ENCODE assay signal across 9 cellular contexts in the genomic region with DNA sequence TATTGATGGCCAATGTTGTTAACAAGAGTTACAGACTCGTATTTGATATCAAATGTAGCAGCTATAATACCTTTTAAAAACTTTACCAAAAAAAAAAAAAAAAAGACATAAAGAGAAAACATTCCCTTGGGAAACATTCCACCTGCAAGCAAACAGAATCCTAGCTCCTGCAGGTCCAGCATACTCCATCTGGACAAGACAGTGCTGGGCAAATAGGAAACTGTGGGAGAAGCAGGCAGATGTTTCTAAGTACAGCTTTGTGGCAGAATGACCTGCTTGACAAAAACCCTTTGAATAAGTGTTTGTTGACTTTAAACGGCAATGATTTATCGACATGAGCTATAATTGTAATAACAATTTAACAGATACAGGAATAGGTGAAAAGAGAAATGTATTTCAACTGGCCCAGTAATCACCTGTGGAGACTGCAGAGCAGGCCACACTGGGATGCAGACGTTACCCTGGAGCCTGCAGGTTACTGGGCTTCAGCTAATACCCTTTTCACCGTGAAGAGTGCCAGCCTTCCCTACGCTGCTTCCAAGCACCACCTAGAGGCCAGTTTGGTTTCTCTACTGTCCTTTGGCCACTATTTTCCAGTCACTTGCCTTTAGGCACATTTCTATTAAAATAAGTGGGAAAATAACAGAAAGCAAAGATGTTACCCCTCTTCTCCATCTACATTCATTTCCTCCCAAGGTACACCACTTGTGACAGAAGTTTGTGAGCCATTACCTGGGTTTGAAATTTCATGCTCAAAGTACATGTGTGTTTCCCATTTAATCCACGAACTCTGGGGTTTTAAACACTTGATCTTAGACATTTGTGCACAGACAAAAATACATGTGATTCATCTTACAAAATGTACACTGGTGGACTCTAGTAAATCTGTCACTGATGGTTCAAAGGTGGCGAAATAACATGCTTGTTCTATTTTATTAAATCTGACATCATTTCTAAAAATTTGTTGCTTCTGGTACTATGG.
DNase-seq lines count a peak whose midpoint lies in the region; ATAC-seq lines count a peak whose summit lies in the region.
"Had no signal": no experiment of that assay in that cellular context is flagged by ENCODE, and none has a peak within 500 bp of the region (broad histone marks: within the 10 kb centered on the region; RNA-seq: fewer than 3 reads in every experiment).

No MANE protein-coding gene starts in this region.

- H3K4me3 ChIP-seq in SJCRH30: no peak overlapping the region

- no peak overlapping the region for H3K4me3 Mint-ChIP-seq in central memory CD8-positive, alpha-beta T cell
- H3K4me3 Mint-ChIP-seq: T-helper 1 cell treated with Interleukin-12 subunit alpha and Interleukin-12 subunit beta and Interleukin-4 antibody, amounts not matched to agents 30 μg/mL and 1 μg/mL, for 36 hours had no signal

- no peak overlapping the region for H3K27ac ChIP-seq in SJCRH30

- peaks cover 1% of the 10 kb centered on the region for H3K4me1 Mint-ChIP-seq in central memory CD8-positive, alpha-beta T cell

- H3K27me3 Mint-ChIP-seq in central memory CD8-positive, alpha-beta T cell: no peaks in the 10 kb centered on the region

- no peaks in the 10 kb centered on the region for H3K36me3 ChIP-seq in SJCRH30

- H3K27ac Mint-ChIP-seq in central memory CD8-positive, alpha-beta T cell (ENCODE audit: low read depth): peak overlapping the region; percentile 38
- H3K27ac Mint-ChIP-seq: T-helper 1 cell treated with Interleukin-12 subunit alpha and Interleukin-12 subunit beta and Interleukin-4 antibody, amounts not matched to agents 30 μg/mL and 1 μg/mL, for 36 hours had no signal

- DNase-seq in COLO829 (ENCODE audit: low spot score) (peak; percentile 37), NAMALWA (ENCODE audit: low spot score) (peak; percentile 61), SJCRH30 (peak; percentile 16 to 58), left colon (peak in 1 of 2 donors; percentile 50)
- DNase-seq in central memory CD8-positive, alpha-beta T cell (ENCODE audit: low spot score in 2 of 2): peak in 1 of 2 donors; percentile 25
- DNase-seq in stimulated activated naive CD8-positive, alpha-beta T cell treated with anti-CD3 and anti-CD28 coated beads, Interleukin-15, Interleukin-2, amounts not matched to agents 100 U/mL and 50 U/mL, for 24 hours: peak; percentile 34

- peaks cover 7% of the 10 kb centered on the region for H3K36me3 Mint-ChIP-seq in central memory CD8-positive, alpha-beta T cell (ENCODE audit: insufficient read depth)

- no peaks in the 10 kb centered on the region for H3K4me1 ChIP-seq in SJCRH30

- intact Hi-C loops in left colon (cut with DNase I, micrococcal nuclease): loop anchor here in 1 of 2 donors (2.0 kb wide), 1 partner anchor 137 kb away; no protein-coding TSS in a partner anchor

- H3K27me3 ChIP-seq in SJCRH30: no peaks in the 10 kb centered on the region

- H3K9me3 ChIP-seq in SJCRH30 (replicated peaks): no peaks in the 10 kb centered on the region

- peak; percentile 47 for ATAC-seq in GM19395 (IDR thresholded peaks at IDR 0.05; ENCODE audit: unreplicated experiment)
- ATAC-seq in central memory CD8-positive, alpha-beta T cell (replicated peaks; ENCODE audit: extremely low read depth, poor library complexity, severe bottlenecking): no peak
- ATAC-seq in left colon: peak; percentile 97
- ATAC-seq in stimulated activated naive CD8-positive, alpha-beta T cell treated with anti-CD3 and anti-CD28 coated beads, Interleukin-15, Interleukin-2, amounts not matched to agents 100 U/mL and 50 U/mL, for 24 hours: peak; percentile 78
- no peak for ATAC-seq in GM19023 (IDR thresholded peaks at IDR 0.05; ENCODE audit: unreplicated experiment)

- peaks cover 5% of the 10 kb centered on the region for H3K9me3 Mint-ChIP-seq in central memory CD8-positive, alpha-beta T cell

Comparison
In these comparisons a context has a peak if more than half of its experiments do, and no peak if none do; other contexts are left out.
1. ATAC-seq: peak in GM19395 (single experiment), left colon (single experiment) and stimulated activated naive CD8-positive, alpha-beta T cell treated with anti-CD3 and anti-CD28 coated beads, Interleukin-15, Interleukin-2, amounts not matched to agents 100 U/mL and 50 U/mL, for 24 hours (single experiment); none in central memory CD8-positive, alpha-beta T cell (single experiment) and GM19023 (single experiment).